9 cellular contexts compared by ENCODE assay signal in genomic region chr1:1030867-1031658, GRCh38. TPM values are rescaled to one million over a fixed set of nuclear protein-coding genes. Genes with fewer than 3 reads are reported as not detected.
"Had no signal": no experiment of that assay in that cellular context is flagged by ENCODE, and none has a peak within 500 bp of the region (broad histone marks: within the 10 kb centered on the region; RNA-seq: fewer than 3 reads in every experiment).

No MANE protein-coding gene starts in this region.

RNA-seq across cellular contexts. Expression of gene HES4, which starts 31.2 kb away (rescaled TPM):
- total RNA-seq: natural killer cell treated with Interleukin-12 subunit alpha and Interleukin-12 subunit beta and Interleukin-15 and Interleukin-18, amount 100 ng/mL, for 72 hours had no signal

RNA-seq across cellular contexts. Expression of gene RNF223, which starts 43.0 kb away (rescaled TPM):
- total RNA-seq: activated CD8-positive, alpha-beta memory T cell treated with anti-CD3 and anti-CD28 coated beads, Interleukin-2, amount 10 ng/mL, durations not matched to agents 7 days and 5 days; dermis blood vessel endothelial cell; left cardiac atrium; natural killer cell treated with Interleukin-12 subunit alpha and Interleukin-12 subunit beta and Interleukin-15 and Interleukin-18, amount 100 ng/mL, for 72 hours; omental fat pad; psoas muscle; sciatic nerve; spleen had no signal
- polyA plus RNA-seq: immature natural killer cell, psoas muscle, spleen had no signal

RNA-seq across cellular contexts. Expression of gene PERM1, which starts 49.2 kb away (rescaled TPM):
- total RNA-seq: activated CD8-positive, alpha-beta memory T cell treated with anti-CD3 and anti-CD28 coated beads, Interleukin-2, amount 10 ng/mL, durations not matched to agents 7 days and 5 days; dermis blood vessel endothelial cell; natural killer cell treated with Interleukin-12 subunit alpha and Interleukin-12 subunit beta and Interleukin-15 and Interleukin-18, amount 100 ng/mL, for 72 hours; sciatic nerve had no signal
- polyA plus RNA-seq: immature natural killer cell had no signal
